33 cellular contexts compared by ENCODE assay signal in genomic region chr18:10340821-10341220, GRCh38.
"Had no signal": no experiment of that assay in that cellular context is flagged by ENCODE, and none has a peak within 500 bp of the region (broad histone marks: within the 10 kb centered on the region; RNA-seq: fewer than 3 reads in every experiment).

No MANE protein-coding gene starts in this region.

- ATAC-seq: activated CD4-positive, alpha-beta T cell treated with anti-CD3 and anti-CD28 coated beads for 36 hours; activated CD8-positive, alpha-beta memory T cell treated with anti-CD3 and anti-CD28 coated beads, Interleukin-2, amount 10 ng/mL, durations not matched to agents 7 days and 5 days; activated CD8-positive, alpha-beta T cell treated with anti-CD3 and anti-CD28 coated beads, Interleukin-2, amount 10 ng/mL, durations not matched to agents 7 days and 5 days; activated naive CD8-positive, alpha-beta T cell treated with anti-CD3 and anti-CD28 coated beads, Interleukin-2, amount 50 U/mL, for 24 hours had no signal

- H3K27ac Mint-ChIP-seq: activated B cell treated with CpG ODN at 0.5 μM for 24 hours; activated CD4-positive, alpha-beta memory T cell treated with anti-CD3 and anti-CD28 coated beads, Interleukin-2, amount 10 ng/mL, durations not matched to agents 7 days and 5 days; activated CD4-positive, alpha-beta T cell treated with anti-CD3 and anti-CD28 coated beads for 36 hours; activated CD4-positive, alpha-beta T cell treated with anti-CD3 and anti-CD28 coated beads, Interleukin-2, amount 10 ng/mL, durations not matched to agents 7 days and 5 days; activated CD8-positive, alpha-beta memory T cell treated with anti-CD3 and anti-CD28 coated beads, Interleukin-2, amount 10 ng/mL, durations not matched to agents 7 days and 5 days; activated CD8-positive, alpha-beta T cell treated with anti-CD3 and anti-CD28 coated beads, Interleukin-2, amount 10 ng/mL, durations not matched to agents 7 days and 5 days; activated naive CD4-positive, alpha-beta T cell treated with anti-CD3 and anti-CD28 coated beads, Interleukin-2, amount 10 ng/mL, durations not matched to agents 7 days and 5 days; activated naive CD4-positive, alpha-beta T cell treated with anti-CD3 and anti-CD28 coated beads, Interleukin-2, amount 50 U/mL, for 24 hours; activated naive CD8-positive, alpha-beta T cell; activated naive CD8-positive, alpha-beta T cell treated with anti-CD3 and anti-CD28 coated beads, Interleukin-2, amount 10 ng/mL, durations not matched to agents 7 days and 5 days; activated naive CD8-positive, alpha-beta T cell treated with anti-CD3 and anti-CD28 coated beads, Interleukin-2, amount 50 U/mL, for 24 hours; activated T-cell treated with anti-CD3 and anti-CD28 coated beads, Interleukin-2, amount 50 U/mL, for 24 hours; activated T-helper 2 cell treated with anti-CD3 and anti-CD28 coated beads, Interferon-gamma antibody, Interleukin-2, Interleukin-4, amounts not matched to agents 10 μg/mL and 5 μg/mL and 100 μg/mL, durations not matched to agents 14 hours and 24 hours and 36 hours; brain; T-helper 1 cell treated with Interleukin-12 subunit alpha and Interleukin-12 subunit beta and Interleukin-4 antibody, amounts not matched to agents 30 μg/mL and 1 μg/mL, for 36 hours; T-helper 2 cell treated with Interferon-gamma antibody and Interleukin-4, amounts not matched to agents 5 μg/mL and 100 μg/mL, for 36 hours had no signal

- DNase-seq: activated B cell treated with CpG ODN at 0.5 μM for 24 hours; activated CD4-positive, alpha-beta memory T cell treated with anti-CD3 and anti-CD28 coated beads, Interleukin-2, amount 10 ng/mL, durations not matched to agents 7 days and 5 days; activated CD4-positive, alpha-beta T cell treated with anti-CD3 and anti-CD28 coated beads for 1 hour; activated CD4-positive, alpha-beta T cell treated with anti-CD3 and anti-CD28 coated beads for 36 hours; activated CD4-positive, alpha-beta T cell treated with anti-CD3 and anti-CD28 coated beads for 48 hours; activated CD4-positive, alpha-beta T cell treated with anti-CD3 and anti-CD28 coated beads, Interleukin-2, amount 10 ng/mL, durations not matched to agents 7 days and 5 days; activated CD4-positive, alpha-beta T cell treated with anti-CD3 and anti-CD28 coated beads, Interleukin-2, amount 50 U/mL, for 48 hours; activated CD8-positive, alpha-beta memory T cell treated with anti-CD3 and anti-CD28 coated beads for 24 hours; activated CD8-positive, alpha-beta memory T cell treated with anti-CD3 and anti-CD28 coated beads, Interleukin-2, amount 10 ng/mL, durations not matched to agents 7 days and 5 days; activated CD8-positive, alpha-beta memory T cell treated with anti-CD3 and anti-CD28 coated beads, Interleukin-2, amount 50 U/mL, for 48 hours; activated CD8-positive, alpha-beta T cell treated with anti-CD3 and anti-CD28 coated beads, Interleukin-2, amount 10 ng/mL, durations not matched to agents 7 days and 5 days; activated effector memory CD4-positive, alpha-beta T cell treated with Interleukin-2 at 50 U/mL for 16 hours; activated gamma-delta T cell; activated naive CD4-positive, alpha-beta T cell treated with anti-CD3 and anti-CD28 coated beads, Interleukin-2, amount 10 ng/mL, durations not matched to agents 7 days and 5 days; activated naive CD4-positive, alpha-beta T cell treated with Interleukin-2 at 50 U/mL for 16 hours; activated naive CD8-positive, alpha-beta T cell treated with anti-CD3 and anti-CD28 coated beads, Interleukin-2, amount 10 ng/mL, durations not matched to agents 7 days and 5 days; activated naive CD8-positive, alpha-beta T cell treated with anti-CD3 and anti-CD28 coated beads, Interleukin-2, amount 50 U/mL, for 24 hours; activated T-cell treated with anti-CD3 and anti-CD28 coated beads, Interleukin-2, amount 50 U/mL, for 24 hours; activated T-cell treated with anti-CD3 and anti-CD28 coated beads, Interleukin-2, amount 50 U/mL, for 48 hours; amygdala; anterior cingulate cortex; central memory CD4-positive, alpha-beta T cell; T-helper 1 cell; T-helper 2 cell; T-helper 9 cell had no signal

- H3K36me3 Mint-ChIP-seq: activated CD8-positive, alpha-beta memory T cell treated with anti-CD3 and anti-CD28 coated beads, Interleukin-2, amount 10 ng/mL, durations not matched to agents 7 days and 5 days; activated naive CD4-positive, alpha-beta T cell treated with anti-CD3 and anti-CD28 coated beads, Interleukin-2, amount 10 ng/mL, durations not matched to agents 7 days and 5 days; activated naive CD4-positive, alpha-beta T cell treated with anti-CD3 and anti-CD28 coated beads, Interleukin-2, amount 50 U/mL, for 24 hours; activated naive CD8-positive, alpha-beta T cell; activated naive CD8-positive, alpha-beta T cell treated with anti-CD3 and anti-CD28 coated beads, Interleukin-2, amount 10 ng/mL, durations not matched to agents 7 days and 5 days; brain had no signal

- H3K27ac ChIP-seq: ascending aorta, VCaP had no signal

- H3K27me3 Mint-ChIP-seq: activated B cell treated with CpG ODN at 0.5 μM for 24 hours; activated CD4-positive, alpha-beta memory T cell treated with anti-CD3 and anti-CD28 coated beads, Interleukin-2, amount 10 ng/mL, durations not matched to agents 7 days and 5 days; activated CD4-positive, alpha-beta T cell treated with anti-CD3 and anti-CD28 coated beads for 36 hours; activated CD4-positive, alpha-beta T cell treated with anti-CD3 and anti-CD28 coated beads, Interleukin-2, amount 10 ng/mL, durations not matched to agents 7 days and 5 days; activated CD8-positive, alpha-beta memory T cell treated with anti-CD3 and anti-CD28 coated beads, Interleukin-2, amount 10 ng/mL, durations not matched to agents 7 days and 5 days; activated naive CD4-positive, alpha-beta T cell treated with anti-CD3 and anti-CD28 coated beads, Interleukin-2, amount 10 ng/mL, durations not matched to agents 7 days and 5 days; activated naive CD4-positive, alpha-beta T cell treated with anti-CD3 and anti-CD28 coated beads, Interleukin-2, amount 50 U/mL, for 24 hours; activated naive CD8-positive, alpha-beta T cell; activated naive CD8-positive, alpha-beta T cell treated with anti-CD3 and anti-CD28 coated beads, Interleukin-2, amount 50 U/mL, for 24 hours; activated T-cell treated with anti-CD3 and anti-CD28 coated beads, Interleukin-2, amount 50 U/mL, for 24 hours; brain had no signal

- H3K4me1 Mint-ChIP-seq: activated B cell treated with CpG ODN at 0.5 μM for 24 hours; activated CD4-positive, alpha-beta memory T cell treated with anti-CD3 and anti-CD28 coated beads, Interleukin-2, amount 10 ng/mL, durations not matched to agents 7 days and 5 days; activated CD4-positive, alpha-beta T cell treated with anti-CD3 and anti-CD28 coated beads for 36 hours; activated CD4-positive, alpha-beta T cell treated with anti-CD3 and anti-CD28 coated beads, Interleukin-2, amount 10 ng/mL, durations not matched to agents 7 days and 5 days; activated CD8-positive, alpha-beta memory T cell treated with anti-CD3 and anti-CD28 coated beads, Interleukin-2, amount 10 ng/mL, durations not matched to agents 7 days and 5 days; activated naive CD4-positive, alpha-beta T cell treated with anti-CD3 and anti-CD28 coated beads, Interleukin-2, amount 10 ng/mL, durations not matched to agents 7 days and 5 days; activated naive CD4-positive, alpha-beta T cell treated with anti-CD3 and anti-CD28 coated beads, Interleukin-2, amount 50 U/mL, for 24 hours; activated naive CD8-positive, alpha-beta T cell treated with anti-CD3 and anti-CD28 coated beads, Interleukin-2, amount 10 ng/mL, durations not matched to agents 7 days and 5 days; activated naive CD8-positive, alpha-beta T cell treated with anti-CD3 and anti-CD28 coated beads, Interleukin-2, amount 50 U/mL, for 24 hours; brain had no signal

- H3K27me3 ChIP-seq: ascending aorta had no signal

- H3K4me1 ChIP-seq: ascending aorta had no signal

- H3K4me3 Mint-ChIP-seq: activated B cell treated with CpG ODN at 0.5 μM for 24 hours; activated CD4-positive, alpha-beta memory T cell treated with anti-CD3 and anti-CD28 coated beads, Interleukin-2, amount 10 ng/mL, durations not matched to agents 7 days and 5 days; activated CD4-positive, alpha-beta T cell treated with anti-CD3 and anti-CD28 coated beads for 36 hours; activated CD4-positive, alpha-beta T cell treated with anti-CD3 and anti-CD28 coated beads, Interleukin-2, amount 10 ng/mL, durations not matched to agents 7 days and 5 days; activated CD8-positive, alpha-beta memory T cell treated with anti-CD3 and anti-CD28 coated beads, Interleukin-2, amount 10 ng/mL, durations not matched to agents 7 days and 5 days; activated CD8-positive, alpha-beta T cell treated with anti-CD3 and anti-CD28 coated beads, Interleukin-2, amount 10 ng/mL, durations not matched to agents 7 days and 5 days; activated naive CD4-positive, alpha-beta T cell treated with anti-CD3 and anti-CD28 coated beads, Interleukin-2, amount 10 ng/mL, durations not matched to agents 7 days and 5 days; activated naive CD4-positive, alpha-beta T cell treated with anti-CD3 and anti-CD28 coated beads, Interleukin-2, amount 50 U/mL, for 24 hours; activated naive CD8-positive, alpha-beta T cell; activated naive CD8-positive, alpha-beta T cell treated with anti-CD3 and anti-CD28 coated beads, Interleukin-2, amount 10 ng/mL, durations not matched to agents 7 days and 5 days; activated naive CD8-positive, alpha-beta T cell treated with anti-CD3 and anti-CD28 coated beads, Interleukin-2, amount 50 U/mL, for 24 hours; activated T-cell treated with anti-CD3 and anti-CD28 coated beads, Interleukin-2, amount 50 U/mL, for 24 hours; brain; T-helper 1 cell treated with Interleukin-12 subunit alpha and Interleukin-12 subunit beta and Interleukin-4 antibody, amounts not matched to agents 30 μg/mL and 1 μg/mL, for 36 hours; T-helper 2 cell treated with Interferon-gamma antibody and Interleukin-4, amounts not matched to agents 5 μg/mL and 100 μg/mL, for 36 hours had no signal

- H3K4me3 ChIP-seq: ascending aorta had no signal

- H3K9me3 Mint-ChIP-seq: activated CD4-positive, alpha-beta memory T cell treated with anti-CD3 and anti-CD28 coated beads, Interleukin-2, amount 10 ng/mL, durations not matched to agents 7 days and 5 days; activated CD4-positive, alpha-beta T cell treated with anti-CD3 and anti-CD28 coated beads, Interleukin-2, amount 10 ng/mL, durations not matched to agents 7 days and 5 days; activated naive CD4-positive, alpha-beta T cell treated with anti-CD3 and anti-CD28 coated beads, Interleukin-2, amount 50 U/mL, for 24 hours; activated naive CD8-positive, alpha-beta T cell treated with anti-CD3 and anti-CD28 coated beads, Interleukin-2, amount 50 U/mL, for 24 hours; activated T-helper 2 cell treated with anti-CD3 and anti-CD28 coated beads, Interferon-gamma antibody, Interleukin-2, Interleukin-4, amounts not matched to agents 10 μg/mL and 5 μg/mL and 100 μg/mL, durations not matched to agents 14 hours and 24 hours and 36 hours; T-helper 1 cell treated with Interleukin-12 subunit alpha and Interleukin-12 subunit beta and Interleukin-4 antibody, amounts not matched to agents 30 μg/mL and 1 μg/mL, for 36 hours; T-helper 2 cell treated with Interferon-gamma antibody and Interleukin-4, amounts not matched to agents 5 μg/mL and 100 μg/mL, for 36 hours had no signal

- H3K9me3 ChIP-seq: ascending aorta had no signal

- H3K36me3 ChIP-seq: ascending aorta had no signal
